Comparison of ENCODE assay signal across 8 cellular contexts in the genomic region with DNA sequence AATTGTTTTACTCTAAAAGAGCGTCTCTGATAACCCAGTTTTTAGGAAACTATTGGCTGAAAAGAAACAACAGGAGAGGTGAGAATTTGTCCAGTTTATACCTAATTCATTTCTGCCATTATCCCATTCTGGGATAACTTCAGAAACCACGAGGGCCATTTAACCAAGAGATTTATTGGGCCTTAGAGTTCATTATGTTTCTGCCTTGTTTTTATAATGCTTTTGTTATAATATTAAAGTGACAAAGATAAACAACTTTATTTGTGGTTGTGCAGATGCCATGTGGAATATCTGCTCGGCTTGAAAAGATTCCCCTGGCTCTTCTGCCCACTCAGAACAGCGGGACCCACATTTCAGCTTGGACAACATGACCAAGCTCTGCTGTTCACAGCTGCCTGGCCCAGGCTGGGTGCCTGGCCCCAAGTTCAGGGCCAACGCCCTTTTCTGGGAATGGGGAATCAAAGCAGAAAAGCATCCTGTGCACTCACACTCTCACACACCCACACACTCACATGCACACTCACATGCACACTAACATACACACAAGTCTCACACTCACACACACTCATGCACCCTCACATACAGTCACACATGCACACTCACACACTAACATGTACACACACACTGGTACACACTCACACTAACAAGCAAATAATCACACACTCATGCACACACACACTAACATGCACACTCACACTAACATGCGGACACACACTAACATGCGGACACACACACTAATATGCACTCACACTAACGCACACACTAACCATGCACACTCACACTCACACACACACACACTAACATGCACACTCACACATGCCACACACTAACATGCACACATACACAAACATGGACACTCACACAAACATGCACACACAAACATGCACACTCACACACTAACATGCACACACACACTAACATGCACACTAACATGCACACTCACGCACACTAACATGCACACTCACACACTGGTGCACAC.
DNase-seq lines count a peak whose midpoint lies in the region; ATAC-seq and TF ChIP-seq lines count a peak whose summit lies in the region.

No MANE protein-coding gene starts in this region.

- in situ Hi-C loops in astrocyte of the spinal cord (cut with HindIII; ENCODE audit: low sequenced_read_pairs): no loop called here

- TF ChIP-seq POLR2A in heart left ventricle (IDR thresholded peaks at IDR 0.05): no peak

- no peak for ATAC-seq in heart left ventricle
- no peak for ATAC-seq in upper lobe of right lung
- no peak for ATAC-seq in GM18868 (IDR thresholded peaks at IDR 0.05; ENCODE audit: unreplicated experiment)

- H3K9me3 ChIP-seq in heart left ventricle (no peaks in the 10 kb centered on the region), mesodermal cell (ENCODE audit: control insufficient read depth, low read length) (peaks cover 4% of the 10 kb centered on the region), upper lobe of right lung (no peaks in the 10 kb centered on the region)

- DNase-seq in heart left ventricle (peak in 1 of 5 donors; percentile 40), cardiac septum (ENCODE audit: low spot score) (no peak), astrocyte of the spinal cord (ENCODE audit: low read depth, low spot score) (peak; percentile 53), upper lobe of right lung (no peak), NCI-H1930 (lab: John Stamatoyannopoulos, UW) (no peak), NCI-H446 (lab: John Stamatoyannopoulos, UW) (no peak)

- TF ChIP-seq CTCF in heart left ventricle (IDR thresholded peaks at IDR 0.05): no peak
- no peak for TF ChIP-seq CTCF in astrocyte of the spinal cord (IDR thresholded peaks at IDR 0.05; ENCODE audit: low read depth, low read length)
- no peak for TF ChIP-seq CTCF in upper lobe of right lung (IDR thresholded peaks at IDR 0.05)

- peak overlapping the region in 11 of 12 donors; percentile 10 to 69 (median 61) for H3K27ac ChIP-seq in heart left ventricle
- peak overlapping the region; percentile 60 for H3K27ac ChIP-seq in mesodermal cell (ENCODE audit: low read depth, low read length, severe bottlenecking)
- peak overlapping the region; percentile 58 for H3K27ac ChIP-seq in upper lobe of right lung

- WGBS in heart left ventricle, 4 donors: 77 to 89% (median 80%) methylated on average over 9 of the region's 9 CpGs
- 80 to 83% methylated on average over 4 to 6 of the region's 9 CpGs for WGBS in mesodermal cell (ENCODE audit: insufficient coverage in 2 of 2), 2 experiments

- intact Hi-C loops in heart left ventricle (cut with DNase I): loop anchor here in 4 of 10 donors (5.0 to 10.0 kb wide), 4 partner anchors 38 to 134 kb away; a partner anchor contains a TSS
- intact Hi-C loops in cardiac septum (cut with DNase I): loop anchor here (2.0 to 5.0 kb wide), 2 partner anchors 34 to 87 kb away; a partner anchor contains a TSS
- intact Hi-C loops in upper lobe of right lung (cut with DNase I): no loop called here

- H3K4me1 ChIP-seq in heart left ventricle (peaks cover 0 to 50% (median 16%) of the 10 kb centered on the region in 12 donors), mesodermal cell (ENCODE audit: control insufficient read depth, insufficient read depth, low read length, poor library complexity, severe bottlenecking) (peaks cover 24% of the 10 kb centered on the region), upper lobe of right lung (peaks cover 26% of the 10 kb centered on the region)

- no peaks in the 10 kb centered on the region for H3K36me3 ChIP-seq in heart left ventricle
- H3K36me3 ChIP-seq in mesodermal cell (ENCODE audit: control insufficient read depth, insufficient read depth, low read length): no peaks in the 10 kb centered on the region
- H3K36me3 ChIP-seq in upper lobe of right lung: no peaks in the 10 kb centered on the region

- H3K4me3 ChIP-seq in heart left ventricle: no peak overlapping the region
- no peak overlapping the region for H3K4me3 ChIP-seq in astrocyte of the spinal cord (ENCODE audit: low read depth, low read length)
- no peak overlapping the region for H3K4me3 ChIP-seq in mesodermal cell (ENCODE audit: extremely low read depth, insufficient read depth, low read length, poor library complexity, severe bottlenecking)
- no peak overlapping the region for H3K4me3 ChIP-seq in upper lobe of right lung

- no peaks in the 10 kb centered on the region for H3K27me3 ChIP-seq in heart left ventricle
- H3K27me3 ChIP-seq in upper lobe of right lung: no peaks in the 10 kb centered on the region
